14 cellular contexts compared by ENCODE assay signal in genomic region chr1:111963985-111964738, GRCh38. TPM values are rescaled to one million over a fixed set of nuclear protein-coding genes. Genes with fewer than 3 reads are reported as not detected.
"Had no signal": no experiment of that assay in that cellular context is flagged by ENCODE, and none has a peak within 500 bp of the region (broad histone marks: within the 10 kb centered on the region; RNA-seq: fewer than 3 reads in every experiment).

No MANE protein-coding gene starts in this region.

- H3K4me2 ChIP-seq: smooth muscle cell had no signal

- H3K9me3 Mint-ChIP-seq: activated T-helper 1 cell treated with anti-CD3 and anti-CD28 coated beads, Interleukin-12 subunit alpha, Interleukin-12 subunit beta, Interleukin-2, Interleukin-4 antibody, amounts not matched to agents 30 ng/mL and 10 ng/mL and 1 ng/mL, durations not matched to agents 14 hours and 24 hours and 36 hours; memory B cell; naive thymus-derived CD8-positive, alpha-beta T cell had no signal

- DNase-seq: activated CD4-positive, CD25-positive, alpha-beta regulatory T cell treated with anti-CD3 and anti-CD28 coated beads, Interleukin-2, amount 50 U/mL, for 72 hours; dermis blood vessel endothelial cell; naive thymus-derived CD8-positive, alpha-beta T cell; right lobe of liver; T-helper 1 cell; T1000; upper lobe of right lung had no signal

- H3K4me1 ChIP-seq: right lobe of liver, upper lobe of right lung had no signal

- H3K36me3 Mint-ChIP-seq: memory B cell; naive thymus-derived CD8-positive, alpha-beta T cell had no signal

- H3K27ac Mint-ChIP-seq: activated T-helper 1 cell treated with anti-CD3 and anti-CD28 coated beads, Interleukin-12 subunit alpha, Interleukin-12 subunit beta, Interleukin-2, Interleukin-4 antibody, amounts not matched to agents 30 ng/mL and 10 ng/mL and 1 ng/mL, durations not matched to agents 14 hours and 24 hours and 36 hours; memory B cell had no signal

- H3K9me3 ChIP-seq: right lobe of liver, thoracic aorta, upper lobe of right lung had no signal

- H3K27ac ChIP-seq: right lobe of liver, thoracic aorta, upper lobe of right lung had no signal

- H3K4me1 Mint-ChIP-seq: memory B cell had no signal

- H3K4me3 ChIP-seq: right lobe of liver, smooth muscle cell, thoracic aorta, upper lobe of right lung had no signal

- H3K36me3 ChIP-seq: right lobe of liver, thoracic aorta, upper lobe of right lung had no signal

- ATAC-seq: left lobe of liver; naive thymus-derived CD8-positive, alpha-beta T cell; right lobe of liver; upper lobe of right lung had no signal

- H3K4me3 Mint-ChIP-seq: activated T-helper 1 cell treated with anti-CD3 and anti-CD28 coated beads, Interleukin-12 subunit alpha, Interleukin-12 subunit beta, Interleukin-2, Interleukin-4 antibody, amounts not matched to agents 30 ng/mL and 10 ng/mL and 1 ng/mL, durations not matched to agents 14 hours and 24 hours and 36 hours; memory B cell; naive thymus-derived CD8-positive, alpha-beta T cell had no signal

RNA-seq across cellular contexts. Expression of gene KCND3, which starts 25.3 kb away (rescaled TPM):
- total RNA-seq: activated CD8-positive, alpha-beta memory T cell treated with anti-CD3 and anti-CD28 coated beads for 36 hours; activated T-helper 1 cell treated with anti-CD3 and anti-CD28 coated beads, Interleukin-12 subunit alpha, Interleukin-12 subunit beta, Interleukin-2, Interleukin-4 antibody, amounts not matched to agents 30 ng/mL and 10 ng/mL and 1 ng/mL, durations not matched to agents 14 hours and 24 hours and 36 hours; epithelial cell of proximal tubule; naive thymus-derived CD8-positive, alpha-beta T cell had no signal
